ENCODE assay signal across 23 cellular contexts in genomic region chr9:91560301-91560700, GRCh38.
A peak's percentile ranks its signal among the peaks of the same experiment; 100 is the strongest.
DNase-seq lines count a peak whose midpoint lies in the region; ATAC-seq and TF ChIP-seq lines count a peak whose summit lies in the region.
"Had no signal": no experiment of that assay in that cellular context is flagged by ENCODE, and none has a peak within 500 bp of the region (broad histone marks: within the 10 kb centered on the region; RNA-seq: fewer than 3 reads in every experiment).

No MANE protein-coding gene starts in this region.

- H3K27me3 Mint-ChIP-seq in GM23338 (ENCODE audit: insufficient read depth, low read depth, poor library complexity), result peaks cover 6% of the 10 kb centered on the region

- H3K79me2 ChIP-seq in GM23338 (replicated peaks; ENCODE audit: insufficient read depth), result no peaks in the 10 kb centered on the region
- H3K79me2 ChIP-seq: parathyroid adenoma had no signal

- H3K27ac ChIP-seq in GM23338 (ENCODE audit: low read depth), result no peak overlapping the region
- no peak overlapping the region for H3K27ac ChIP-seq in brain microvascular endothelial cell
- H3K27ac ChIP-seq: cardiac muscle cell, gastroesophageal sphincter, left ventricle myocardium inferior, parathyroid adenoma, suprapubic skin had no signal

- H3K9me3 Mint-ChIP-seq in GM23338, result no peaks in the 10 kb centered on the region; the same call in 2 of the 3 replicates
- H3K9me3 Mint-ChIP-seq: activated CD4-positive, alpha-beta memory T cell treated with anti-CD3 and anti-CD28 coated beads, Interleukin-2, amount 10 ng/mL, durations not matched to agents 7 days and 5 days; activated naive CD8-positive, alpha-beta T cell treated with anti-CD3 and anti-CD28 coated beads, Interleukin-2, amount 50 U/mL, for 24 hours; CD8-positive, alpha-beta memory T cell; nephron progenitor cell had no signal

- DNase-seq in GM23338 (ENCODE audit: low spot score) (no peak), brain microvascular endothelial cell (peak; percentile 60), iris pigment epithelial cell (ENCODE audit: low read depth) (peak; percentile 41), retinal pigment epithelial cell (ENCODE audit: low read depth) (peak; percentile 10), Right ventricle myocardium inferior (ENCODE audit: missing footprints) (no peak), SIG-M5 (lab: John Stamatoyannopoulos, UW) (no peak)
- DNase-seq: activated CD4-positive, alpha-beta memory T cell treated with anti-CD3 and anti-CD28 coated beads, Interleukin-2, amount 10 ng/mL, durations not matched to agents 7 days and 5 days; activated effector memory CD4-positive, alpha-beta T cell treated with anti-CD3 and anti-CD28 coated beads, Interleukin-2, amount 50 U/mL, for 16 hours; activated naive CD8-positive, alpha-beta T cell treated with anti-CD3 and anti-CD28 coated beads, Interleukin-2, amount 50 U/mL, for 24 hours; CD8-positive, alpha-beta memory T cell; left ventricle myocardium inferior; mucosa of descending colon; NCI-H1694 treated with DMSO at 0.1 percent for 48 hours; NCI-H226; NCI-H748 treated with DMSO at 0.1 percent for 48 hours; nephron progenitor cell; SHP77 had no signal

- H3K4me3 Mint-ChIP-seq in GM23338, result no peak overlapping the region
- H3K4me3 Mint-ChIP-seq: activated CD4-positive, alpha-beta memory T cell treated with anti-CD3 and anti-CD28 coated beads, Interleukin-2, amount 10 ng/mL, durations not matched to agents 7 days and 5 days; activated naive CD8-positive, alpha-beta T cell treated with anti-CD3 and anti-CD28 coated beads, Interleukin-2, amount 50 U/mL, for 24 hours; CD8-positive, alpha-beta memory T cell; nephron progenitor cell had no signal

- H3K36me3 ChIP-seq in GM23338 (ENCODE audit: insufficient read depth) (no peaks in the 10 kb centered on the region), brain microvascular endothelial cell (replicated peaks) (no peaks in the 10 kb centered on the region)
- H3K36me3 ChIP-seq: cardiac muscle cell, gastroesophageal sphincter, left ventricle myocardium inferior, suprapubic skin had no signal

- H3F3A ChIP-seq in GM23338 (replicated peaks; ENCODE audit: low read depth), result no peaks in the 10 kb centered on the region

- H4K20me1 ChIP-seq in GM23338 (replicated peaks; ENCODE audit: insufficient read depth), result no peaks in the 10 kb centered on the region

- peaks cover 42% of the 10 kb centered on the region for H3K4me1 Mint-ChIP-seq in GM23338
- H3K4me1 Mint-ChIP-seq: activated CD4-positive, alpha-beta memory T cell treated with anti-CD3 and anti-CD28 coated beads, Interleukin-2, amount 10 ng/mL, durations not matched to agents 7 days and 5 days; activated naive CD8-positive, alpha-beta T cell treated with anti-CD3 and anti-CD28 coated beads, Interleukin-2, amount 50 U/mL, for 24 hours; CD8-positive, alpha-beta memory T cell had no signal

- H3K27ac Mint-ChIP-seq in GM23338, result no peak overlapping the region
- H3K27ac Mint-ChIP-seq: activated CD4-positive, alpha-beta memory T cell treated with anti-CD3 and anti-CD28 coated beads, Interleukin-2, amount 10 ng/mL, durations not matched to agents 7 days and 5 days; activated naive CD8-positive, alpha-beta T cell treated with anti-CD3 and anti-CD28 coated beads, Interleukin-2, amount 50 U/mL, for 24 hours; CD8-positive, alpha-beta memory T cell; nephron progenitor cell had no signal

- peaks cover 2% of the 10 kb centered on the region; the same call in 1 of the 2 replicates for H3K9me2 ChIP-seq in GM23338 (ENCODE audit: insufficient read depth)

- H3K4me2 ChIP-seq in GM23338, result 0 out of 2 replicates have a peak overlapping the region, but pooled peaks have one; percentile 18

- intact Hi-C loops in Right ventricle myocardium inferior (cut with DNase I), result no loop called here

- no peak for TF ChIP-seq CTCF in GM23338 (conservative IDR thresholded peaks at IDR 0.05; ENCODE audit: low read depth in 2 of 2)
- no peak for TF ChIP-seq CTCF in brain microvascular endothelial cell (IDR thresholded peaks at IDR 0.05; ENCODE audit: low read depth, low read length, missing control alignments)
- no peak for TF ChIP-seq CTCF in retinal pigment epithelial cell (conservative IDR thresholded peaks at IDR 0.05; ENCODE audit: low read depth, low read length)

- peak overlapping the region; percentile 57; the same call in 1 of the 2 replicates for H2AFZ ChIP-seq in GM23338
- H2AFZ ChIP-seq: parathyroid adenoma had no signal

- in situ Hi-C loops in brain microvascular endothelial cell (cut with HindIII; ENCODE audit: low pct_ligation_motif_present, low sequenced_read_pairs), result no loop called here

- peaks cover 46% of the 10 kb centered on the region for H3K4me1 ChIP-seq in GM23338 (ENCODE audit: insufficient read depth)
- H3K4me1 ChIP-seq: gastroesophageal sphincter, left ventricle myocardium inferior, parathyroid adenoma, suprapubic skin had no signal

- H3K27me3 ChIP-seq in GM23338 (ENCODE audit: insufficient read depth), result no peaks in the 10 kb centered on the region
- H3K27me3 ChIP-seq in brain microvascular endothelial cell (replicated peaks), result no peaks in the 10 kb centered on the region
- H3K27me3 ChIP-seq: cardiac muscle cell, gastroesophageal sphincter, suprapubic skin had no signal

- no peak overlapping the region for H3K4me3 ChIP-seq in GM23338
- no peak overlapping the region for H3K4me3 ChIP-seq in brain microvascular endothelial cell (ENCODE audit: low read depth, low read length)
- no peak overlapping the region for H3K4me3 ChIP-seq in retinal pigment epithelial cell (ENCODE audit: low read length)
- H3K4me3 ChIP-seq: cardiac muscle cell, gastroesophageal sphincter, left ventricle myocardium inferior, mucosa of descending colon, suprapubic skin had no signal

- ATAC-seq in GM23338 (no peak), Right ventricle myocardium inferior (no peak), GM19324 (IDR thresholded peaks at IDR 0.05; ENCODE audit: low FRiP score, unreplicated experiment) (no peak)
- ATAC-seq: activated CD4-positive, CD25-positive, alpha-beta regulatory T cell treated with anti-CD3 and anti-CD28 coated beads, Interleukin-2, amount 50 U/mL, for 24 hours; activated naive CD8-positive, alpha-beta T cell treated with anti-CD3 and anti-CD28 coated beads, Interleukin-2, amount 50 U/mL, for 24 hours; gastroesophageal sphincter; mucosa of descending colon had no signal

- no peaks in the 10 kb centered on the region for H3K36me3 Mint-ChIP-seq in GM23338 (ENCODE audit: low read depth)
- H3K36me3 Mint-ChIP-seq: CD8-positive, alpha-beta memory T cell had no signal

TF ChIP-seq in GM23338, 12 proteins besides CTCF, POLR2A, EP300 and RAD21 (continues in another document):
- TF ChIP-seq CREB1 (CRISPR knock-in tag; IDR thresholded peaks at IDR 0.05; ENCODE audit: low read depth), result no peak
- TF ChIP-seq ZNF331 (CRISPR knock-in tag; IDR thresholded peaks at IDR 0.05; ENCODE audit: low read depth), result no peak
- no peak for TF ChIP-seq EZH2phosphoT487 (IDR thresholded peaks at IDR 0.05; ENCODE audit: unreplicated experiment)
- no peak for TF ChIP-seq STAT1 (IDR thresholded peaks at IDR 0.05; ENCODE audit: unreplicated experiment)
- no peak for TF ChIP-seq POLR2AphosphoS5 (IDR thresholded peaks at IDR 0.05; ENCODE audit: low read depth)
- TF ChIP-seq EZH2 (IDR thresholded peaks at IDR 0.05; ENCODE audit: low read depth, unreplicated experiment), result no peak
- no peak for TF ChIP-seq JUNB (IDR thresholded peaks at IDR 0.05; ENCODE audit: unreplicated experiment)
- TF ChIP-seq REST (IDR thresholded peaks at IDR 0.05; ENCODE audit: unreplicated experiment), result no peak
- TF ChIP-seq ZNF114 (CRISPR knock-in tag; IDR thresholded peaks at IDR 0.05), result no peak
- no peak for TF ChIP-seq NANOG (IDR thresholded peaks at IDR 0.05; ENCODE audit: borderline replicate concordance)
- TF ChIP-seq ETS1 (IDR thresholded peaks at IDR 0.05), result no peak

Comparison
In these comparisons a context has a peak if more than half of its experiments do, and no peak if none do; other contexts are left out.
1. DNase-seq: peak in brain microvascular endothelial cell (single experiment), iris pigment epithelial cell (single experiment) and retinal pigment epithelial cell (single experiment); none in GM23338 (single experiment), Right ventricle myocardium inferior (single experiment) and SIG-M5 (single experiment).